Comparison of ENCODE assay signal across 1 cellular context in genomic region chr1:61064673-61065072, GRCh38.
TF ChIP-seq lines count a peak whose summit lies in the region.

No MANE protein-coding gene starts in this region.

TF ChIP-seq in K562, 482 proteins besides CTCF, POLR2A, EP300 and RAD21 (continued from another document):
- TF ChIP-seq CHD7 (IDR thresholded peaks at IDR 0.05; ENCODE audit: low read depth, low read length), result no peak
